ENCODE assay signal across 8 cellular contexts in genomic region chr3:150547045-150547753, GRCh38. TPM values are rescaled to one million over a fixed set of nuclear protein-coding genes. Genes with fewer than 3 reads are reported as not detected.
DNase-seq lines count a peak whose midpoint lies in the region; ATAC-seq and TF ChIP-seq lines count a peak whose summit lies in the region.

No MANE protein-coding gene starts in this region.

- H3K27me3 Mint-ChIP-seq in HFFc6 (ENCODE audit: insufficient read depth), result peaks cover 1% of the 10 kb centered on the region
- no peaks in the 10 kb centered on the region for H3K27me3 Mint-ChIP-seq in activated T-helper 17 cell treated with anti-CD3 and anti-CD28 coated beads, Interleukin-2, amount 50 U/mL, for 72 hours

- no peak for TF ChIP-seq CTCF in AG09309 (IDR thresholded peaks at IDR 0.05; ENCODE audit: control insufficient read depth, insufficient read depth, low read depth, low read length, missing control alignments)
- no peak for TF ChIP-seq CTCF in HFFc6 (IDR thresholded peaks at IDR 0.05)
- no peak for TF ChIP-seq CTCF in testis (IDR thresholded peaks at IDR 0.05)

- H3K27ac ChIP-seq in iPS-20b (ENCODE audit: low read length), result peak overlapping the region; percentile 90
- peak overlapping the region; percentile 98 to 99 for H3K27ac ChIP-seq in testis

- DNase-seq in AG09309 (ENCODE audit: low read depth) (no peak), HFFc6 (no peak), testis (no peak), inferior parietal cortex (ENCODE audit: extremely low spot score) (no peak)

- H3K9me3 Mint-ChIP-seq in HFFc6, result no peaks in the 10 kb centered on the region
- H3K9me3 Mint-ChIP-seq in activated T-helper 17 cell treated with anti-CD3 and anti-CD28 coated beads, Interleukin-2, amount 50 U/mL, for 72 hours, result no peaks in the 10 kb centered on the region

- peaks cover 47% of the 10 kb centered on the region for H3K4me1 Mint-ChIP-seq in HFFc6 (ENCODE audit: low read depth)
- H3K4me1 Mint-ChIP-seq in activated T-helper 17 cell treated with anti-CD3 and anti-CD28 coated beads, Interleukin-2, amount 50 U/mL, for 72 hours, result peaks cover 29% of the 10 kb centered on the region

- H3K27me3 ChIP-seq in iPS-20b (ENCODE audit: insufficient read depth, low read length) (no peaks in the 10 kb centered on the region), testis (no peaks in the 10 kb centered on the region)

- H3K27ac Mint-ChIP-seq in HFFc6, result peak overlapping the region; percentile 96
- peak overlapping the region; percentile 98 for H3K27ac Mint-ChIP-seq in activated T-helper 17 cell treated with anti-CD3 and anti-CD28 coated beads, Interleukin-2, amount 50 U/mL, for 72 hours

- H3K4me3 ChIP-seq in AG09309 (ENCODE audit: control insufficient read depth, low read depth, low read length) (peak overlapping the region; percentile 91), iPS-20b (ENCODE audit: low read length) (peak overlapping the region; percentile 95), testis (peak overlapping the region; percentile 91 to 94)

- peak overlapping the region; percentile 99 for H3K4me3 Mint-ChIP-seq in HFFc6
- peak overlapping the region; percentile 100 for H3K4me3 Mint-ChIP-seq in activated T-helper 17 cell treated with anti-CD3 and anti-CD28 coated beads, Interleukin-2, amount 50 U/mL, for 72 hours

- H3K36me3 ChIP-seq in iPS-20b (ENCODE audit: insufficient read depth, low read depth, low read length) (peaks cover 30% of the 10 kb centered on the region), testis (ENCODE audit: low read depth, missing control alignments) (no peaks in the 10 kb centered on the region)

- H3K9ac ChIP-seq in iPS-20b (ENCODE audit: low read depth, low read length), result peak overlapping the region; percentile 97; the same call in 1 of the 2 replicates

- peaks cover 25% of the 10 kb centered on the region for H3K36me3 Mint-ChIP-seq in HFFc6 (ENCODE audit: low read depth)
- H3K36me3 Mint-ChIP-seq in activated T-helper 17 cell treated with anti-CD3 and anti-CD28 coated beads, Interleukin-2, amount 50 U/mL, for 72 hours (ENCODE audit: low read depth), result peaks cover 88% of the 10 kb centered on the region

- WGBS in testis, 2 donors, result 11% methylated on average over 7 of the region's 7 CpGs

- intact Hi-C loops in testis (cut with DNase I; ENCODE audit: low total_unique reads), result no loop called here

- H3K9me3 ChIP-seq in iPS-20b (ENCODE audit: insufficient read depth, low read depth, low read length) (no peaks in the 10 kb centered on the region), testis (no peaks in the 10 kb centered on the region)

- no peak for ATAC-seq in activated T-helper 17 cell treated with anti-CD3 and anti-CD28 coated beads, Interleukin-2, amount 50 U/mL, for 72 hours (replicated peaks)
- ATAC-seq in GM18511 (IDR thresholded peaks at IDR 0.05; ENCODE audit: unreplicated experiment) (no peak), HG03565 (IDR thresholded peaks at IDR 0.05; ENCODE audit: unreplicated experiment) (no peak)

- H3K4me1 ChIP-seq in iPS-20b (ENCODE audit: insufficient read depth, low read length), result peaks cover 5% of the 10 kb centered on the region; the same call in 1 of the 2 replicates
- H3K4me1 ChIP-seq in testis, result peaks cover 10% of the 10 kb centered on the region

- TF ChIP-seq POLR2A in testis (IDR thresholded peaks at IDR 0.05), result no peak

RNA-seq across cellular contexts. Expression of gene EIF2A, which starts 0.6 kb away (rescaled TPM):
- total RNA-seq in HFFc6 (2021; fragmentation: NEBNext Ultra II Directional; extraction: Animal tissue kit (Norgen Biotek cat#: 25700)), result 10 to 100 TPM; 69.6 to 85.9 (median 75.0) TPM
- total RNA-seq in activated T-helper 17 cell treated with anti-CD3 and anti-CD28 coated beads, Interleukin-2, amount 50 U/mL, for 72 hours, result 100 to 1,000 TPM; 126 to 139 TPM
- 10 to 100 TPM; 70.8 to 83.2 TPM for total RNA-seq in testis
- 32.1 TPM for polyA plus RNA-seq in testis (ENCODE audit: insufficient read depth, low read depth, low replicate concordance)

RNA-seq across cellular contexts. Expression of gene SERP1, which starts 0.9 kb away (rescaled TPM):
- 100 to 1,000 TPM; 108 to 122 (median 112) TPM for total RNA-seq in HFFc6 (2021; fragmentation: NEBNext Ultra II Directional; extraction: Animal tissue kit (Norgen Biotek cat#: 25700))
- 100 to 1,000 TPM in 1 of 2 donors, 10 to 100 TPM in 1; 71.4 to 107 TPM for total RNA-seq in activated T-helper 17 cell treated with anti-CD3 and anti-CD28 coated beads, Interleukin-2, amount 50 U/mL, for 72 hours
- 100 to 1,000 TPM; 206 to 219 TPM for total RNA-seq in testis
- 71.6 TPM for polyA plus RNA-seq in testis (ENCODE audit: insufficient read depth, low read depth, low replicate concordance)

RNA-seq across cellular contexts. Expression of gene SELENOT, which starts 55.9 kb away (rescaled TPM):
- 100 to 1,000 TPM; 144 to 189 (median 180) TPM for total RNA-seq in HFFc6 (2021; fragmentation: NEBNext Ultra II Directional; extraction: Animal tissue kit (Norgen Biotek cat#: 25700))
- 100 to 1,000 TPM; 111 to 144 TPM for total RNA-seq in activated T-helper 17 cell treated with anti-CD3 and anti-CD28 coated beads, Interleukin-2, amount 50 U/mL, for 72 hours
- 100 to 1,000 TPM; 135 to 190 TPM for total RNA-seq in testis
- polyA plus RNA-seq in testis (ENCODE audit: insufficient read depth, low read depth, low replicate concordance), result 118 TPM
